ENCODE assay signal across 7 cellular contexts in genomic region chr11:130431337-130431773, GRCh38. TPM values are rescaled to one million over a fixed set of nuclear protein-coding genes. Genes with fewer than 3 reads are reported as not detected.
A peak's percentile ranks its signal among the peaks of the same experiment; 100 is the strongest.
DNase-seq lines count a peak whose midpoint lies in the region; ATAC-seq, FAIRE-seq and TF ChIP-seq lines count a peak whose summit lies in the region.

No MANE protein-coding gene starts in this region.

- peaks cover 3 to 38% of the 10 kb centered on the region in 2 experiments; a peak in 4 of 5 replicates for H3K27me3 ChIP-seq in HepG2 (ENCODE audit: control insufficient read depth in 1 of 2, insufficient read depth in 2 of 2, low read length in 2 of 2)

- no peaks in the 10 kb centered on the region for H4K20me1 ChIP-seq in HepG2 (ENCODE audit: insufficient read depth, low read length)

- CTCF ChIA-PET in HepG2 (lab: Yijun Ruan, JAX; ENCODE audit: low intra/inter-chr PET ratio, low total read pairs) = interaction anchor here (1.2 to 7.7 kb wide), 4 partner anchors 397 to 473 kb away, joined by 3 to 255 read pairs (median 61); no protein-coding TSS in a partner anchor

- in situ Hi-C loops in HepG2 (cut with HindIII; ENCODE audit: extremely low pct_ligation_motif_present, low pct_unique_long_range_greater_than_20kb) = loop anchor here (5.0 to 10.0 kb wide), 2 partner anchors 393 to 461 kb away; no protein-coding TSS in a partner anchor

- POLR2A ChIA-PET in HepG2 (lab: Yijun Ruan, JAX) = no interaction called here

- no TSS peak for BruUV-seq in HepG2 (replicated peaks; lab: Mats Ljungman, UMichigan)

- TF ChIP-seq CTCF in GM12872 (IDR thresholded peaks at IDR 0.05; ENCODE audit: insufficient read depth, low read depth, low read length) (peak; percentile 81), HepG2 (CRISPR knock-in tag; IDR thresholded peaks at IDR 0.05) (peak; percentile 87)

- DNase-seq in NCI-H2171 (lab: John Stamatoyannopoulos, UW) (peak; percentile 25), cerebellum (ENCODE audit: low spot score) (peak; percentile 50), HepG2 (ENCODE audit: low spot score) (peak; percentile 55)
- peak; percentile 32 for DNase-seq in activated CD4-positive, alpha-beta T cell treated with anti-CD3 and anti-CD28 coated beads for 1 hour
- DNase-seq in stimulated activated CD4-positive, alpha-beta T cell treated with anti-CD3 and anti-CD28 coated beads, TNF-alpha, amount 100 ng/mL, for 4 hours (ENCODE audit: low read depth in 3 of 3) = peak; percentile 27 to 36 (median 32)

- H3K9ac ChIP-seq in HepG2 (ENCODE audit: insufficient read depth, low read depth, low read length) = no peak overlapping the region

- H3K4me1 ChIP-seq in HepG2 (ENCODE audit: insufficient read depth, low read length) = no peaks in the 10 kb centered on the region

- TF ChIP-seq RAD21 in HepG2 (CRISPR knock-in tag; IDR thresholded peaks at IDR 0.05) = peak; percentile 65

- peak; percentile 53 for ATAC-seq in HG02610 (IDR thresholded peaks at IDR 0.05; ENCODE audit: unreplicated experiment)
- ATAC-seq in HepG2 = peak; percentile 76

- FAIRE-seq in HepG2 (lab: Jason Lieb, UNC) = peak; percentile 54

- no peaks in the 10 kb centered on the region for H3K36me3 ChIP-seq in HepG2 (replicated peaks in 1 of 2; ENCODE audit: control insufficient read depth in 1 of 2, insufficient read depth in 2 of 2, low read length in 2 of 2)

- no peak overlapping the region for H3K4me2 ChIP-seq in HepG2 (ENCODE audit: low read depth, low read length)

- no peak for TF ChIP-seq POLR2A in HepG2 (IDR thresholded peaks at IDR 0.05; ENCODE audit: insufficient read depth in 1 of 2, low read depth in 2 of 2, low read length in 2 of 2)

- TF ChIP-seq EP300 in HepG2 (IDR thresholded peaks at IDR 0.05; ENCODE audit: low read depth in 2 of 2, low read length in 2 of 2) (no peak), HepG2 (CRISPR knock-in tag; IDR thresholded peaks at IDR 0.05; ENCODE audit: borderline replicate concordance) (no peak)

- H3K79me2 ChIP-seq in HepG2 (ENCODE audit: insufficient read depth, low read length) = no peaks in the 10 kb centered on the region

- H3K9me3 ChIP-seq in HepG2 (ENCODE audit: low read length) = no peaks in the 10 kb centered on the region

- H3K4me3 ChIP-seq in HepG2 (replicated peaks in 1 of 3; ENCODE audit: insufficient read depth in 1 of 3, low read depth in 2 of 3, low read length in 3 of 3) = no peak overlapping the region

- no peak overlapping the region for H2AFZ ChIP-seq in HepG2 (ENCODE audit: low read length)

- 28% methylated on average over 6 of the region's 10 CpGs for WGBS in HepG2 (ENCODE audit: low lambda C conversion rate)

- no peak overlapping the region for H3K27ac ChIP-seq in HepG2 (ENCODE audit: extremely low read length, insufficient read depth, low read length)

- intact Hi-C loops in HepG2 (cut with micrococcal nuclease; ENCODE audit: unreplicated experiment) = loop anchor here (1.0 kb wide), 1 partner anchor 218 kb away; no protein-coding TSS in a partner anchor

TF ChIP-seq in HepG2, 621 proteins besides CTCF, POLR2A, EP300 and RAD21 (continues in another document):
- TF ChIP-seq, protein P1, sequence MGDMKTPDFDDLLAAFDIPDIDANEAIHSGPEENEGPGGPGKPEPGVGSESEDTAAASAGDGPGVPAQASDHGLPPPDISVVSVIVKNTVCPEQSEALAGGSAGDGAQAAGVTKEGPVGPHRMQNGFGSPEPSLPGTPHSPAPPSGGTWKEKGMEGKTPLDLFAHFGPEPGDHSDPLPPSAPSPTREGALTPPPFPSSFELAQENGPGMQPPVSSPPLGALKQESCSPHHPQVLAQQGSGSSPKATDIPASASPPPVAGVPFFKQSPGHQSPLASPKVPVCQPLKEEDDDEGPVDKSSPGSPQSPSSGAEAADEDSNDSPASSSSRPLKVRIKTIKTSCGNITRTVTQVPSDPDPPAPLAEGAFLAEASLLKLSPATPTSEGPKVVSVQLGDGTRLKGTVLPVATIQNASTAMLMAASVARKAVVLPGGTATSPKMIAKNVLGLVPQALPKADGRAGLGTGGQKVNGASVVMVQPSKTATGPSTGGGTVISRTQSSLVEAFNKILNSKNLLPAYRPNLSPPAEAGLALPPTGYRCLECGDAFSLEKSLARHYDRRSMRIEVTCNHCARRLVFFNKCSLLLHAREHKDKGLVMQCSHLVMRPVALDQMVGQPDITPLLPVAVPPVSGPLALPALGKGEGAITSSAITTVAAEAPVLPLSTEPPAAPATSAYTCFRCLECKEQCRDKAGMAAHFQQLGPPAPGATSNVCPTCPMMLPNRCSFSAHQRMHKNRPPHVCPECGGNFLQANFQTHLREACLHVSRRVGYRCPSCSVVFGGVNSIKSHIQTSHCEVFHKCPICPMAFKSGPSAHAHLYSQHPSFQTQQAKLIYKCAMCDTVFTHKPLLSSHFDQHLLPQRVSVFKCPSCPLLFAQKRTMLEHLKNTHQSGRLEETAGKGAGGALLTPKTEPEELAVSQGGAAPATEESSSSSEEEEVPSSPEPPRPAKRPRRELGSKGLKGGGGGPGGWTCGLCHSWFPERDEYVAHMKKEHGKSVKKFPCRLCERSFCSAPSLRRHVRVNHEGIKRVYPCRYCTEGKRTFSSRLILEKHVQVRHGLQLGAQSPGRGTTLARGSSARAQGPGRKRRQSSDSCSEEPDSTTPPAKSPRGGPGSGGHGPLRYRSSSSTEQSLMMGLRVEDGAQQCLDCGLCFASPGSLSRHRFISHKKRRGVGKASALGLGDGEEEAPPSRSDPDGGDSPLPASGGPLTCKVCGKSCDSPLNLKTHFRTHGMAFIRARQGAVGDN (CRISPR knock-in tag; IDR thresholded peaks at IDR 0.05) = no peak
- no peak for TF ChIP-seq BATF2 (CRISPR knock-in tag; IDR thresholded peaks at IDR 0.05)
- no peak for TF ChIP-seq THYN1 (CRISPR knock-in tag; IDR thresholded peaks at IDR 0.05; ENCODE audit: borderline replicate concordance, low read depth)

RNA-seq across cellular contexts. Expression of gene ADAMTS8, which starts 2.9 kb away (rescaled TPM):
- 1.5 TPM for total RNA-seq in cerebellum
- not detected in 2 replicates for total RNA-seq in HepG2 (2016; rRNA removed; fragmentation: Illumina TruSeq; extraction: Trizol)
- not detected in 2 replicates for total RNA-seq in HepG2 (2016; cell fraction: cytosol; rRNA removed; fragmentation: Illumina TruSeq; extraction: Trizol; ENCODE audit: low read depth)
- not detected in 2 replicates for total RNA-seq in HepG2 (2016; cell fraction: insoluble cytoplasmic fraction; rRNA removed; fragmentation: Illumina TruSeq; extraction: Trizol)
- not detected in 2 replicates for total RNA-seq in HepG2 (2016; cell fraction: membrane; rRNA removed; fragmentation: Illumina TruSeq; extraction: Trizol)
- not detected in 2 replicates for total RNA-seq in HepG2 (2016; cell fraction: nucleus; rRNA removed; fragmentation: Illumina TruSeq; extraction: Trizol)
- not detected in 2 replicates for polyA plus RNA-seq in HepG2 (2011; rRNA removed)
- not detected in 2 replicates for polyA plus RNA-seq in HepG2 (2011; cell fraction: cytosol; rRNA removed)
- not detected in 2 replicates for polyA plus RNA-seq in HepG2 (2011; cell fraction: nucleus; rRNA removed)
- polyA plus RNA-seq in HepG2 (2012) = not detected in 2 replicates
- polyA plus RNA-seq in HepG2 (2016; cell fraction: cytosol; fragmentation: Illumina TruSeq; extraction: Trizol; ENCODE audit: low read depth) = not detected in 2 replicates
- polyA plus RNA-seq in HepG2 (2016; cell fraction: insoluble cytoplasmic fraction; fragmentation: Illumina TruSeq; extraction: Trizol; ENCODE audit: low read depth) = not detected in 2 replicates
- not detected in 2 replicates for polyA plus RNA-seq in HepG2 (2016; cell fraction: membrane; fragmentation: Illumina TruSeq; extraction: Trizol; ENCODE audit: low read depth)
- polyA plus RNA-seq in HepG2 (2016; cell fraction: nucleus; fragmentation: Illumina TruSeq; extraction: Trizol; ENCODE audit: insufficient read depth, low read depth) = not detected in 2 replicates
- polyA minus RNA-seq in HepG2 (2011; rRNA and poly(A)+ RNA removed; ENCODE audit: low replicate concordance) = not detected in 2 replicates
- polyA minus RNA-seq in HepG2 (2011; cell fraction: cytosol; rRNA and poly(A)+ RNA removed) = not detected in 2 replicates
- not detected in 2 replicates for polyA minus RNA-seq in HepG2 (2011; cell fraction: nucleus; rRNA and poly(A)+ RNA removed)

RNA-seq across cellular contexts. Expression of gene ADAMTS15, which starts 17.1 kb away (rescaled TPM):
- 7.3 TPM for total RNA-seq in cerebellum
- total RNA-seq in HepG2 (2016; rRNA removed; fragmentation: Illumina TruSeq; extraction: Trizol) = 0.02 TPM in 1 of 2 replicates, not detected in the other
- not detected in 2 replicates for total RNA-seq in HepG2 (2016; cell fraction: cytosol; rRNA removed; fragmentation: Illumina TruSeq; extraction: Trizol; ENCODE audit: low read depth)
- not detected in 2 replicates for total RNA-seq in HepG2 (2016; cell fraction: insoluble cytoplasmic fraction; rRNA removed; fragmentation: Illumina TruSeq; extraction: Trizol)
- total RNA-seq in HepG2 (2016; cell fraction: membrane; rRNA removed; fragmentation: Illumina TruSeq; extraction: Trizol) = not detected in 2 replicates
- not detected in 2 replicates for total RNA-seq in HepG2 (2016; cell fraction: nucleus; rRNA removed; fragmentation: Illumina TruSeq; extraction: Trizol)
- 0.01 TPM in 1 of 2 replicates, not detected in the other for polyA plus RNA-seq in HepG2 (2011; rRNA removed)
- polyA plus RNA-seq in HepG2 (2011; cell fraction: cytosol; rRNA removed) = not detected in 2 replicates
- not detected in 2 replicates for polyA plus RNA-seq in HepG2 (2011; cell fraction: nucleus; rRNA removed)
- polyA plus RNA-seq in HepG2 (2012) = not detected in 2 replicates
- polyA plus RNA-seq in HepG2 (2016; cell fraction: cytosol; fragmentation: Illumina TruSeq; extraction: Trizol; ENCODE audit: low read depth) = not detected in 2 replicates
- polyA plus RNA-seq in HepG2 (2016; cell fraction: insoluble cytoplasmic fraction; fragmentation: Illumina TruSeq; extraction: Trizol; ENCODE audit: low read depth) = not detected in 2 replicates
- not detected in 2 replicates for polyA plus RNA-seq in HepG2 (2016; cell fraction: membrane; fragmentation: Illumina TruSeq; extraction: Trizol; ENCODE audit: low read depth)
- polyA plus RNA-seq in HepG2 (2016; cell fraction: nucleus; fragmentation: Illumina TruSeq; extraction: Trizol; ENCODE audit: insufficient read depth, low read depth) = not detected in 2 replicates
- 0.63 TPM in 1 of 2 replicates, not detected in the other for polyA minus RNA-seq in HepG2 (2011; rRNA and poly(A)+ RNA removed; ENCODE audit: low replicate concordance)
- not detected in 2 replicates for polyA minus RNA-seq in HepG2 (2011; cell fraction: cytosol; rRNA and poly(A)+ RNA removed)
- polyA minus RNA-seq in HepG2 (2011; cell fraction: nucleus; rRNA and poly(A)+ RNA removed) = not detected in 2 replicates
